ENCODE assay signal across 11 cellular contexts in the genomic region with DNA sequence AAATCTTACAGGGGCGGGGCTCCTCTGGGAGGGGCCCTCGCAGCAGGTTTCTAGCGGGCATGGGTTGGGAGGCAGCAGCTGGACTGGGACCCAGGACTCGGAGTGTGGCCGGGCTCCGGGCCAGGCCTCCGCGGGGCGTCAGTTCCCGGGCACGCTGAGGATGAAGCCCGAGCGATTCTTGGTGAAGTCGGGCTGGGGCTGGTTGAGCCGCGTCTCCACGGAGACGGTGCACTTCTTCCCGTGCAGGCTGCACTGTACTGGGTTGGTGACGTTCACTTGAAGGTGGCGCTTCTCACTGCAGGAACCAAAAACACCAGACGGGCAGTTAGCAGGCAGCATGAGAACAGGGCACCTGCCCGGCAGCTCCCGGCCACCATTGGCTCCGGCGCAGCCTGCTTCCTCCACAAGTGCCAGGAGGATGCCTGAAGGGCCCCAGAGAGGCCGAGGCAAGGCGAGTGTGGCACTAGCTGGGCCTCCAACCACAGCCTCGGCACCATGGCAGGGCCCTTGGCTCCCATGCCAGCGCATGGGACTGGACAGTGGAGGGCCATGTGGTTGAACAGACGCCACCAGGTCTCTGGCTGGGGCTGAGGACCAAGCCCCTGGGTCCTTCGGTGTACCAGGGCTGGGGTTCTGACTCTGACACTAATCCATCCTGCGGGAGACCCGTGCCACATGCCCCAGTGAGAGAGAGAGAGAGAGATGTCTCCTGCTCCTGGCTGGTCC. TPM values are rescaled to one million over a fixed set of nuclear protein-coding genes. Genes with fewer than 3 reads are reported as not detected.
A peak's percentile ranks its signal among the peaks of the same experiment; 100 is the strongest.
DNase-seq lines count a peak whose midpoint lies in the region; ATAC-seq lines count a peak whose summit lies in the region.
"Had no signal": no experiment of that assay in that cellular context is flagged by ENCODE, and none has a peak within 500 bp of the region (broad histone marks: within the 10 kb centered on the region; RNA-seq: fewer than 3 reads in every experiment).

No MANE protein-coding gene starts in this region.

- no peak overlapping the region for H3K4me3 ChIP-seq in Karpas-422 (ENCODE audit: low read length)
- H3K4me3 ChIP-seq: A549 had no signal

- no peak overlapping the region for H2AFZ ChIP-seq in Karpas-422 (ENCODE audit: low read length)

- H3K9ac ChIP-seq in Karpas-422 (ENCODE audit: low read length): no peak overlapping the region

- intact Hi-C loops in sciatic nerve (cut with DNase I): no loop called here

- H3K27ac ChIP-seq in Karpas-422 (ENCODE audit: low read length): no peak overlapping the region
- H3K27ac ChIP-seq: A549 had no signal

- peak; percentile 9 for ATAC-seq in sciatic nerve
- ATAC-seq in GM18498 (IDR thresholded peaks at IDR 0.05; ENCODE audit: unreplicated experiment): no peak

- no peaks in the 10 kb centered on the region for H4K20me1 ChIP-seq in Karpas-422 (ENCODE audit: insufficient read depth, low read depth, low read length)

- peaks cover 6% of the 10 kb centered on the region for H3K4me1 ChIP-seq in Karpas-422 (ENCODE audit: low read length)

- DNase-seq in NCI-H2227 (lab: John Stamatoyannopoulos, UW; ENCODE audit: unreplicated experiment) (peak; percentile 48), NCI-H2227 treated with DMSO at 0.1 percent for 48 hours (lab: John Stamatoyannopoulos, UW) (no peak), NCI-H2107 treated with DMSO at 0.1 percent for 48 hours (lab: John Stamatoyannopoulos, UW; ENCODE audit: unreplicated experiment) (peak; percentile 69), anterior cingulate cortex (lab: John Stamatoyannopoulos, UW) (peak in 45 of 58 donors; percentile 20 to 79 (median 53)), sciatic nerve (ENCODE audit: low spot score) (no peak), Karpas-422 (no peak)
- no peak for DNase-seq in activated T-cell treated with anti-CD3 and anti-CD28 coated beads, Interleukin-2, amount 50 U/mL, for 48 hours
- DNase-seq: activated effector memory CD4-positive, alpha-beta T cell treated with anti-CD3 and anti-CD28 coated beads, Interleukin-2, amount 50 U/mL, for 16 hours; NCI-H187 treated with DMSO at 0.1 percent for 48 hours had no signal

- H3K36me3 ChIP-seq in Karpas-422 (ENCODE audit: insufficient read depth, low read length): no peaks in the 10 kb centered on the region

- no peak overlapping the region for H3K4me2 ChIP-seq in Karpas-422 (ENCODE audit: low read depth, low read length, poor library complexity, severe bottlenecking)
- H3K4me2 ChIP-seq: A549 had no signal

- no peaks in the 10 kb centered on the region for H3K9me3 ChIP-seq in Karpas-422 (ENCODE audit: low read length)
- H3K9me3 ChIP-seq: A549 had no signal

- H3K9me2 ChIP-seq in Karpas-422 (replicated peaks; ENCODE audit: insufficient read depth, low read length): no peaks in the 10 kb centered on the region

- H3K79me2 ChIP-seq in Karpas-422 (ENCODE audit: low read length): no peaks in the 10 kb centered on the region

- H3K27me3 ChIP-seq in Karpas-422 (ENCODE audit: low read length): no peaks in the 10 kb centered on the region

RNA-seq across cellular contexts. Expression of gene CDK5R1, which starts 8.0 kb away (rescaled TPM):
- total RNA-seq in sciatic nerve: 1.3 TPM
- total RNA-seq in Karpas-422 (2014; rRNA removed; shearing (Covaris generic); ENCODE audit: low replicate concordance): 0.26 and 0.51 TPM in 2 replicates

RNA-seq across cellular contexts. Expression of gene PSMD11, which starts 50.5 kb away (rescaled TPM):
- 58.8 TPM for total RNA-seq in sciatic nerve
- total RNA-seq in Karpas-422 (2014; rRNA removed; shearing (Covaris generic); ENCODE audit: low replicate concordance): 69.5 and 79.6 TPM in 2 replicates

Comparison
In these comparisons a context has a peak if more than half of its experiments do, and no peak if none do; other contexts are left out.
1. DNase-seq: peak in NCI-H2227 (single experiment), NCI-H2107 treated with DMSO at 0.1 percent for 48 hours (single experiment) and anterior cingulate cortex (45 of 58); none in NCI-H2227 treated with DMSO at 0.1 percent for 48 hours (single experiment), sciatic nerve (single experiment), Karpas-422 (single experiment) and activated T-cell treated with anti-CD3 and anti-CD28 coated beads, Interleukin-2, amount 50 U/mL, for 48 hours (0 of 2).